In the genomic region with DNA sequence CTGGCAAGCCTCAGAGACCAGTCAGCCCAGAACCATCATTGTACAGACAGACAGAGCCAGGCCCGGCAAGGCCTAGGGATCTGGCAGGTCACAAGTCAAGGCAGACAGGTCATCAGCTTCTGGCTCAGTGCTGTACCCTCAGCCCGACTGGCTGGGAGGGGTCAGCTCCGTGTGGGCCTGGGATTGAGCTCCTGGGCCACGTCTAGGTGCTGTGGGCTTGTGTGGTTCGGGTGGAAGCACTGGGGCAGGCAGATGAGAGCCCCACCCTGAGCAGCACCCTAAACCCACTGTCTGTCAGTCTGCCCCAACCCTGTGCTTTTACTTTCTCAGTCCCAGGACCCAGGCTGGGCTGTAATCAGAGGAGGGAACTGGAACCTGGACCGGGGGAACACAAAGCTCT, we compare ENCODE assay signal across 17 cellular contexts. TPM values are rescaled to one million over a fixed set of nuclear protein-coding genes. Genes with fewer than 3 reads are reported as not detected.
DNase-seq lines count a peak whose midpoint lies in the region; FAIRE-seq and TF ChIP-seq lines count a peak whose summit lies in the region.
"Had no signal": no experiment of that assay in that cellular context is flagged by ENCODE, and none has a peak within 500 bp of the region (broad histone marks: within the 10 kb centered on the region; RNA-seq: fewer than 3 reads in every experiment).

No MANE protein-coding gene starts in this region.

- no peaks in the 10 kb centered on the region for H3K36me3 ChIP-seq in BLaER1 treated with 17β-estradiol and CSF1 and Interleukin-3, amounts not matched to agents 10 nM and 100 nM
- H3K36me3 ChIP-seq in esophagus squamous epithelium (no peaks in the 10 kb centered on the region), neuronal stem cell (replicated peaks in 1 of 2; ENCODE audit: control insufficient read depth in 2 of 2, insufficient read depth in 2 of 2, low read length in 2 of 2) (no peaks in the 10 kb centered on the region), MM.1S (replicated peaks; ENCODE audit: insufficient read depth, low read length) (no peaks in the 10 kb centered on the region), testis (ENCODE audit: low read depth, missing control alignments) (no peaks in the 10 kb centered on the region)

- no peaks in the 10 kb centered on the region for H3K9me2 ChIP-seq in MM.1S (replicated peaks; ENCODE audit: insufficient read depth, low read length)

- H3K79me2 ChIP-seq in MM.1S (ENCODE audit: low read length), result no peaks in the 10 kb centered on the region
- H3K79me2 ChIP-seq in H9 (ENCODE audit: insufficient read depth, low read length), result no peaks in the 10 kb centered on the region

- peak overlapping the region in 7 of 11 experiments; percentile 3 to 75 (median 22); a peak in 6 of 22 replicates for H3K27ac ChIP-seq in BLaER1 treated with 17β-estradiol and CSF1 and Interleukin-3, amounts not matched to agents 10 nM and 100 nM
- H3K27ac ChIP-seq in esophagus squamous epithelium, result peak overlapping the region; percentile 40 to 98 (median 91)
- H3K27ac ChIP-seq in neuronal stem cell (replicated peaks; ENCODE audit: low read length), result no peak overlapping the region
- no peak overlapping the region for H3K27ac ChIP-seq in MM.1S (ENCODE audit: low read length)
- H3K27ac ChIP-seq in testis, result no peak overlapping the region
- no peak overlapping the region for H3K27ac ChIP-seq in H9 (ENCODE audit: insufficient read length, low read depth, low read length)
- H3K27ac ChIP-seq: GM23248 had no signal

- TF ChIP-seq CTCF in esophagus squamous epithelium (IDR thresholded peaks at IDR 0.05) (no peak), MM.1S (IDR thresholded peaks at IDR 0.05; ENCODE audit: low read length) (no peak), testis (IDR thresholded peaks at IDR 0.05) (no peak), H9 (conservative IDR thresholded peaks at IDR 0.05) (no peak)

- H3K27me3 Mint-ChIP-seq in H9 (ENCODE audit: low read depth), result peaks cover 1% of the 10 kb centered on the region

- H4K91ac ChIP-seq in neuronal stem cell (ENCODE audit: low read depth, low read length, poor library complexity) (peak overlapping the region; percentile 30), H9 (ENCODE audit: insufficient read length, low read depth, low read length) (no peak overlapping the region)

- peak overlapping the region in 5 of 11 experiments; percentile 88 to 93 (median 89); a peak in 8 of 22 replicates for H3K4me2 ChIP-seq in BLaER1 treated with 17β-estradiol and CSF1 and Interleukin-3, amounts not matched to agents 10 nM and 100 nM
- no peak overlapping the region for H3K4me2 ChIP-seq in neuronal stem cell (ENCODE audit: insufficient read depth, low read length, poor library complexity, severe bottlenecking)
- H3K4me2 ChIP-seq in MM.1S (ENCODE audit: low read depth, low read length), result no peak overlapping the region
- H3K4me2 ChIP-seq in H9 (ENCODE audit: insufficient read depth, insufficient read length, low read length), result no peak overlapping the region

- no peak overlapping the region for H3T11ph ChIP-seq in H9 (ENCODE audit: low read length)

- no peak overlapping the region for H3K4me3 Mint-ChIP-seq in H9
- H3K4me3 Mint-ChIP-seq: CD4-positive, CD25-positive, alpha-beta regulatory T cell had no signal

- peak overlapping the region; percentile 54 for H2AK5ac ChIP-seq in neuronal stem cell (ENCODE audit: low read depth, low read length)
- no peak overlapping the region for H2AK5ac ChIP-seq in H9 (ENCODE audit: insufficient read length, low read length)

- peaks cover 12 to 13% of the 10 kb centered on the region in 2 experiments for H3K4me1 Mint-ChIP-seq in H9
- H3K4me1 Mint-ChIP-seq: CD4-positive, CD25-positive, alpha-beta regulatory T cell had no signal

- 27 to 66% methylated on average over 2 to 3 of the region's 6 CpGs for WGBS in esophagus squamous epithelium, 2 donors
- WGBS in neuronal stem cell (ENCODE audit: extremely low coverage in 2 of 2, insufficient read length in 2 of 2, insufficient replicate concordance in 1 of 2), 2 donors, result no CpG with 5 or more reads among the region's 6 CpGs
- WGBS in testis, 2 donors, result 97 to 100% methylated on average over 1 to 6 of the region's 6 CpGs
- no CpG with 5 or more reads among the region's 6 CpGs for WGBS in H9 (ENCODE audit: extremely low coverage, insufficient read length, low lambda C conversion rate)

- H4K5ac ChIP-seq in H9 (ENCODE audit: insufficient read length, low read depth, low read length), result no peak overlapping the region

- H3K79me1 ChIP-seq in neuronal stem cell (ENCODE audit: low read depth, low read length), result no peaks in the 10 kb centered on the region
- H3K79me1 ChIP-seq in H9 (ENCODE audit: insufficient read depth, low read depth, low read length, poor library complexity, severe bottlenecking), result no peaks in the 10 kb centered on the region

- H3K14ac ChIP-seq in neuronal stem cell (ENCODE audit: low read length), result no peak overlapping the region
- no peak overlapping the region for H3K14ac ChIP-seq in H9 (ENCODE audit: insufficient read depth, low read length)

- H2BK12ac ChIP-seq in neuronal stem cell (ENCODE audit: low read length) (no peak overlapping the region), H9 (ENCODE audit: insufficient read length, low read depth, low read length) (no peak overlapping the region)

- H3K27ac Mint-ChIP-seq in H9, result no peak overlapping the region

- H3K23me2 ChIP-seq in H9 (ENCODE audit: insufficient read length, low read depth, low read length, poor library complexity, severe bottlenecking), result no peaks in the 10 kb centered on the region

- H3K4ac ChIP-seq in neuronal stem cell (ENCODE audit: low read length) (no peak overlapping the region), H9 (ENCODE audit: low read depth, low read length) (no peak overlapping the region)

- H3K9me3 ChIP-seq in BLaER1 treated with 17β-estradiol and CSF1 and Interleukin-3, amounts not matched to agents 10 nM and 100 nM (replicated peaks in 1 of 11), result no peaks in the 10 kb centered on the region
- H3K9me3 ChIP-seq in esophagus squamous epithelium, result no peaks in the 10 kb centered on the region
- H3K9me3 ChIP-seq in neuronal stem cell (replicated peaks in 1 of 2; ENCODE audit: control insufficient read depth in 2 of 2, insufficient read depth in 1 of 2, low read depth in 1 of 2, low read length in 2 of 2), result no peaks in the 10 kb centered on the region
- no peaks in the 10 kb centered on the region for H3K9me3 ChIP-seq in MM.1S (replicated peaks; ENCODE audit: insufficient read depth, low read length)
- H3K9me3 ChIP-seq in testis, result no peaks in the 10 kb centered on the region
- no peaks in the 10 kb centered on the region for H3K9me3 ChIP-seq in H9 (ENCODE audit: control insufficient read depth, low read depth, low read length)

- H3K18ac ChIP-seq in neuronal stem cell (ENCODE audit: low read length) (peak overlapping the region; percentile 35), H9 (ENCODE audit: insufficient read length, low read depth, low read length) (no peak overlapping the region)

- TF ChIP-seq POLR2A in esophagus squamous epithelium (IDR thresholded peaks at IDR 0.05) (no peak), testis (IDR thresholded peaks at IDR 0.05) (no peak)

- no peaks in the 10 kb centered on the region for H3K9me3 Mint-ChIP-seq in H9
- H3K9me3 Mint-ChIP-seq: CD4-positive, CD25-positive, alpha-beta regulatory T cell had no signal

- no peaks in the 10 kb centered on the region for H3K27me3 ChIP-seq in BLaER1 treated with 17β-estradiol and CSF1 and Interleukin-3, amounts not matched to agents 10 nM and 100 nM
- no peaks in the 10 kb centered on the region for H3K27me3 ChIP-seq in esophagus squamous epithelium
- H3K27me3 ChIP-seq in neuronal stem cell (ENCODE audit: control insufficient read depth in 3 of 3, insufficient read depth in 3 of 3, low read depth in 1 of 3, low read length in 3 of 3), result peaks cover 0 to 42% (median 0%) of the 10 kb centered on the region in 3 experiments
- H3K27me3 ChIP-seq in MM.1S (replicated peaks; ENCODE audit: insufficient read depth, low read length), result no peaks in the 10 kb centered on the region
- H3K27me3 ChIP-seq in testis, result no peaks in the 10 kb centered on the region
- H3K27me3 ChIP-seq in H9 (ENCODE audit: insufficient read depth, low read length), result no peaks in the 10 kb centered on the region

- no peak overlapping the region for H2AFZ ChIP-seq in neuronal stem cell (ENCODE audit: low read length)
- no peak overlapping the region for H2AFZ ChIP-seq in MM.1S (ENCODE audit: low read length)
- H2AFZ ChIP-seq in H9 (ENCODE audit: low read length), result no peak overlapping the region
- H2AFZ ChIP-seq: GM23248 had no signal

- peaks cover 34 to 90% (median 64%) of the 10 kb centered on the region in 10 experiments for H3K4me1 ChIP-seq in BLaER1 treated with 17β-estradiol and CSF1 and Interleukin-3, amounts not matched to agents 10 nM and 100 nM
- H3K4me1 ChIP-seq in esophagus squamous epithelium, result peaks cover 55 to 97% (median 60%) of the 10 kb centered on the region in 3 donors
- H3K4me1 ChIP-seq in neuronal stem cell (ENCODE audit: control insufficient read depth in 2 of 2, insufficient read depth in 1 of 2, low read depth in 1 of 2, low read length in 2 of 2), result peaks cover 0 to 3% of the 10 kb centered on the region in 2 donors
- no peaks in the 10 kb centered on the region for H3K4me1 ChIP-seq in MM.1S (ENCODE audit: low read length)
- no peaks in the 10 kb centered on the region for H3K4me1 ChIP-seq in testis
- no peaks in the 10 kb centered on the region for H3K4me1 ChIP-seq in H9 (ENCODE audit: insufficient read depth, low read length)

- no peaks in the 10 kb centered on the region for H3K36me3 Mint-ChIP-seq in H9 (ENCODE audit: insufficient read depth in 1 of 3, low read depth in 3 of 3)
- H3K36me3 Mint-ChIP-seq: CD4-positive, CD25-positive, alpha-beta regulatory T cell had no signal

- intact Hi-C loops in esophagus squamous epithelium (cut with DNase I) (no loop called here), testis (cut with DNase I; ENCODE audit: low total_unique reads) (no loop called here)

- H3K4me3 ChIP-seq in BLaER1 treated with 17β-estradiol and CSF1 and Interleukin-3, amounts not matched to agents 10 nM and 100 nM, result no peak overlapping the region
- H3K4me3 ChIP-seq in esophagus squamous epithelium (no peak overlapping the region), neuronal stem cell (ENCODE audit: low read length in 2 of 2) (no peak overlapping the region), MM.1S (ENCODE audit: low read length) (no peak overlapping the region), testis (no peak overlapping the region)
- H3K4me3 ChIP-seq: GM23248 had no signal

- no peaks in the 10 kb centered on the region for H3F3A ChIP-seq in MM.1S (ENCODE audit: insufficient read depth, low read length)

- H2BK15ac ChIP-seq in neuronal stem cell (ENCODE audit: low read length), result no peak overlapping the region
- no peak overlapping the region for H2BK15ac ChIP-seq in H9 (ENCODE audit: low read depth, low read length)

- H2BK120ac ChIP-seq in neuronal stem cell (ENCODE audit: low read depth, low read length) (peak overlapping the region; percentile 27), H9 (ENCODE audit: low read depth, low read length, poor library complexity, severe bottlenecking) (no peak overlapping the region)

- H4K20me1 ChIP-seq in BLaER1 treated with 17β-estradiol and CSF1 and Interleukin-3, amounts not matched to agents 10 nM and 100 nM, result no peaks in the 10 kb centered on the region
- H4K20me1 ChIP-seq in MM.1S (ENCODE audit: insufficient read depth, low read length), result no peaks in the 10 kb centered on the region
- no peaks in the 10 kb centered on the region for H4K20me1 ChIP-seq in H9 (ENCODE audit: control insufficient read depth, insufficient read depth, insufficient read length)

- DNase-seq in HTR-8/SVneo (ENCODE audit: insufficient read length, low spot score) (no peak), esophagus squamous epithelium (lab: John Stamatoyannopoulos, UW) (no peak), neuronal stem cell (ENCODE audit: low spot score) (no peak), MM.1S (no peak), testis (no peak), H9 (no peak), GM19238 (ENCODE audit: insufficient read length, low spot score) (no peak)
- DNase-seq: CD4-positive, CD25-positive, alpha-beta regulatory T cell; GM23248; KBM-7; NCI-H1048; NCI-H1436 treated with DMSO at 0.1 percent for 48 hours; NCI-H2081; NCI-H774 had no signal

- no peak overlapping the region for H3K56ac ChIP-seq in H9 (ENCODE audit: insufficient read length, low read depth, low read length)

- FAIRE-seq in HTR-8/SVneo (lab: Jason Lieb, UNC), result peak; percentile 33

- H4K8ac ChIP-seq in neuronal stem cell (ENCODE audit: low read depth, low read length), result no peak overlapping the region
- no peak overlapping the region for H4K8ac ChIP-seq in H9 (replicated peaks; ENCODE audit: insufficient read length, low read depth, low read length)

- H3K23ac ChIP-seq in neuronal stem cell (ENCODE audit: low read depth, low read length, poor library complexity) (peak overlapping the region; percentile 48), H9 (ENCODE audit: insufficient read length, low read depth, low read length) (no peak overlapping the region)

- H2BK5ac ChIP-seq in neuronal stem cell (ENCODE audit: low read length), result no peak overlapping the region
- H2BK5ac ChIP-seq in H9 (ENCODE audit: insufficient read length, low read length), result no peak overlapping the region

- 0 out of 22 replicates have a peak overlapping the region, but pooled peaks of 1 of the 11 experiments have one; percentile 32 for H3K9ac ChIP-seq in BLaER1 treated with 17β-estradiol and CSF1 and Interleukin-3, amounts not matched to agents 10 nM and 100 nM
- H3K9ac ChIP-seq in neuronal stem cell (ENCODE audit: low read depth, low read length, poor library complexity), result no peak overlapping the region
- H3K9ac ChIP-seq in MM.1S (ENCODE audit: low read length), result no peak overlapping the region
- no peak overlapping the region for H3K9ac ChIP-seq in H9 (ENCODE audit: extremely low read depth, insufficient read length, low read length)
- H3K9ac ChIP-seq: GM23248 had no signal

- no peak overlapping the region for H2BK20ac ChIP-seq in H9 (ENCODE audit: low read depth, low read length, poor library complexity, severe bottlenecking)

RNA-seq across cellular contexts. Expression of gene P2RY2, which starts 26.9 kb away (rescaled TPM):
- total RNA-seq in esophagus squamous epithelium (10 to 100 TPM; 36.2 to 50.3 (median 43.8) TPM), testis (1 to 10 TPM; 2.0 to 3.6 TPM), H9 (2021) (0.26 and 0.35 TPM in 2 replicates)
- polyA plus RNA-seq in neuronal stem cell (2013, experiment 1 of 2), result 1.2 TPM
- 1.2 TPM for polyA plus RNA-seq in neuronal stem cell (2013, experiment 2 of 2)
- 0.94 TPM for polyA plus RNA-seq in testis (ENCODE audit: insufficient read depth, low read depth, low replicate concordance)
- total RNA-seq: A673; CD4-positive, CD25-positive, alpha-beta regulatory T cell; GM23248; NCI-H460 had no signal
- polyA plus RNA-seq: CD4-positive, CD25-positive, alpha-beta regulatory T cell; GM23248 had no signal

RNA-seq across cellular contexts. Expression of gene FCHSD2, which starts 49.0 kb away (rescaled TPM):
- total RNA-seq in esophagus squamous epithelium (10 to 100 TPM in 1 of 4 donors, 1 to 10 TPM in 3; 4.1 to 12.8 (median 6.8) TPM), testis (10 to 100 TPM; 65.9 to 69.6 TPM), H9 (2021) (17.8 and 19.2 TPM in 2 replicates)
- 21.2 TPM for polyA plus RNA-seq in neuronal stem cell (2013, experiment 1 of 2)
- 22.1 TPM for polyA plus RNA-seq in neuronal stem cell (2013, experiment 2 of 2)
- 44.0 TPM for polyA plus RNA-seq in testis (ENCODE audit: insufficient read depth, low read depth, low replicate concordance)

Comparison
In these comparisons a context has a peak if more than half of its experiments do, and no peak if none do; other contexts are left out.
1. H3K27ac ChIP-seq: peak in BLaER1 treated with 17β-estradiol and CSF1 and Interleukin-3, amounts not matched to agents 10 nM and 100 nM (7 of 11) and esophagus squamous epithelium (4 of 4); none in neuronal stem cell (single experiment), MM.1S (single experiment), testis (0 of 2) and H9 (single experiment).
2. RNA of gene P2RY2, which starts 26.9 kb away (total RNA-seq): 36.2 to 50.3 TPM in esophagus squamous epithelium; 2.0 to 3.6 TPM in testis and 0.26 to 0.35 TPM in H9; every median in the first group is over 4 times any median in the second.